In genomic region chr18:4653418-4653817, GRCh38 we compare ENCODE assay signal across 7 cellular contexts.
"Had no signal": no experiment of that assay in that cellular context is flagged by ENCODE, and none has a peak within 500 bp of the region (broad histone marks: within the 10 kb centered on the region; RNA-seq: fewer than 3 reads in every experiment).

No MANE protein-coding gene starts in this region.

- FAIRE-seq: HepG2 had no signal

- H3K4me2 ChIP-seq: KMS-11 had no signal

- ATAC-seq: HepG2 had no signal

- H3K9ac ChIP-seq: KMS-11 had no signal

- H3K27ac ChIP-seq: HL-60, KMS-11 had no signal

- DNase-seq: IMR-90, Karpas-422, KBM-7, KG1 had no signal
